In genomic region chr7:145489609-145490008, GRCh38 we compare ENCODE assay signal across 8 cellular contexts.
"Had no signal": no experiment of that assay in that cellular context is flagged by ENCODE, and none has a peak within 500 bp of the region (broad histone marks: within the 10 kb centered on the region; RNA-seq: fewer than 3 reads in every experiment).

No MANE protein-coding gene starts in this region.

- H3K4me3 ChIP-seq: GM12878 had no signal

- ATAC-seq: GM12878 had no signal

- FAIRE-seq: G401.6, GM12878, GM12891, GM12892, GM18507, GM19239 had no signal

- DNase-seq: GDM1, GF-D8 had no signal
